2 cellular contexts compared by ENCODE assay signal in the genomic region with DNA sequence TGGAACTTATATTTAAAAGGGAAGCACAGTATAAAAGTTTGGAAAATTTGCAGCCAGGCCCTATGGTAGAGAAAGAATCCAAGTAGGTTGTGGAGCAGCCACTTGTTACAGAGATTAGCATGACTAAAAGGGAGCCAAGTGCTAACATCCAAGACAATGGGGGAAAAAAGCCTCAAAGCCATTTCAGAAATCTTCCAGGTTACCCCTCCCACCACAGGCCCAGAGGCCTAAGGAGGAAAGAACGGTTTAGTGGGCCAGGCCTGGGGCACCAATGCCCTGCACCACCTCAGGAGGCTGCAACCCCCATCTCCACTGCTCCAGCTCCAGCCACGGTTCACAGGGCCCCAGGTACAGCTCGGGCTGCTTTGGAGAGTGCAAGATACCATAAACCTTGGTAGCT.
A peak's percentile ranks its signal among the peaks of the same experiment; 100 is the strongest.
TF ChIP-seq lines count a peak whose summit lies in the region.

No MANE protein-coding gene starts in this region.

TF ChIP-seq in HEK293, 187 proteins besides CTCF, POLR2A, EP300 and RAD21 (continued from another document):
- TF ChIP-seq ZNF585B (tag by site-specific recombination; IDR thresholded peaks at IDR 0.05): peak; percentile 72

TF ChIP-seq in H1, 55 proteins besides CTCF, POLR2A, EP300 and RAD21 (continued from another document):
- peak; percentile 55; the same call in 1 of the 2 replicates for TF ChIP-seq SP1 (IDR thresholded peaks at IDR 0.05; ENCODE audit: low read depth, low read length)
- peak; percentile 74 for TF ChIP-seq NANOG (IDR thresholded peaks at IDR 0.05; ENCODE audit: insufficient read depth, low read depth, low read length, poor library complexity, severe bottlenecking)
